8 cellular contexts compared by ENCODE assay signal in genomic region chr18:31722369-31722957, GRCh38.
A peak's percentile ranks its signal among the peaks of the same experiment; 100 is the strongest.
DNase-seq lines count a peak whose midpoint lies in the region; ATAC-seq lines count a peak whose summit lies in the region.

No MANE protein-coding gene starts in this region.

- DNase-seq in AG20443 (ENCODE audit: low spot score) (peak; percentile 82), NCI-H2171 treated with DMSO at 0.1 percent for 48 hours (lab: John Stamatoyannopoulos, UW) (peak; percentile 66), cerebellar nuclear complex (lab: John Stamatoyannopoulos, UW) (peak; percentile 6 to 36), left kidney (ENCODE audit: low read depth, low spot score) (peak; percentile 89)
- peak; percentile 10 to 57 (median 28) for DNase-seq in activated CD4-positive, CD25-positive, alpha-beta regulatory T cell (lab: John Stamatoyannopoulos, UW)
- DNase-seq in stimulated activated CD4-positive, alpha-beta T cell treated with anti-CD3 and anti-CD28 coated beads, Interleukin-4, amount 100 ng/mL, for 4 hours, result peak; percentile 60 to 68

- ATAC-seq in GM18873 (IDR thresholded peaks at IDR 0.05; ENCODE audit: low FRiP score, unreplicated experiment) (peak; percentile 97), HG03097 (IDR thresholded peaks at IDR 0.05; ENCODE audit: low FRiP score, unreplicated experiment) (peak; percentile 97)

Comparison
In these comparisons a context has a peak if more than half of its experiments do, and no peak if none do; other contexts are left out.
1. Peak in every context shown above with its lines: DNase-seq and ATAC-seq.
2. DNase-seq: peak in every context shown above with its lines; median percentile 89 in left kidney; 82 in AG20443; 66 in NCI-H2171 treated with DMSO at 0.1 percent for 48 hours; 64 in stimulated activated CD4-positive, alpha-beta T cell treated with anti-CD3 and anti-CD28 coated beads, Interleukin-4, amount 100 ng/mL, for 4 hours; 28 in activated CD4-positive, CD25-positive, alpha-beta regulatory T cell; 21 in cerebellar nuclear complex.